In the genomic region with DNA sequence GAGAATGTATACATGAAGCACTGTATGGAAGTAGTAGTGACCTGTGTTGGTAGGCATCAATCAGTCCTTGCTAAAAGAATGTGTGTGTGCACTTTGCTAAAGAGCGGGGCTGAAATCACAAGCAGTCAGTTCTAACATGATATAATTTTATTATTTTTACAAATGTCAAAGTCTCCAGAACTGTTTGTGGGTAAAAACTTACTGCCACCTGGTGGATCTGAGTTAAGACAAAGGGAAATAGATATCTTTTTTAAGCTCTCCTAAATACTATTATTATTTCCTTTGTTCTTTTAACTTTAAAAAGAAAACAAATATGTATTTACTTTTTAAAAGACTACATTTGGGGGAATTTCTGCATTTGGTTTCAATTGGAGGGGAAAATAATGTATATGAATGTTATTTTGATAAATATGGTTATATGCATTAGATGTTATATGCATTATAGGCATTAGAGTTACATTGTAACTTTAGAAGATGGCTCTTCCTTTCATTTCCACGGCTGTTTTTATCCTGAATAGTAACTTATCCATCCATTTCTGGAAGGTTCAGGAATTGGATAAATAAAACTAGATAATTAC, we compare ENCODE assay signal across 1 cellular context.
TF ChIP-seq lines count a peak whose summit lies in the region.

No MANE protein-coding gene starts in this region.

TF ChIP-seq in K562, 482 proteins besides CTCF, POLR2A, EP300 and RAD21:
- TF ChIP-seq GTF2E2 (tag; IDR thresholded peaks at IDR 0.05): no peak
- no peak for TF ChIP-seq TEAD2 (tag; IDR thresholded peaks at IDR 0.05)
- TF ChIP-seq, protein P1, sequence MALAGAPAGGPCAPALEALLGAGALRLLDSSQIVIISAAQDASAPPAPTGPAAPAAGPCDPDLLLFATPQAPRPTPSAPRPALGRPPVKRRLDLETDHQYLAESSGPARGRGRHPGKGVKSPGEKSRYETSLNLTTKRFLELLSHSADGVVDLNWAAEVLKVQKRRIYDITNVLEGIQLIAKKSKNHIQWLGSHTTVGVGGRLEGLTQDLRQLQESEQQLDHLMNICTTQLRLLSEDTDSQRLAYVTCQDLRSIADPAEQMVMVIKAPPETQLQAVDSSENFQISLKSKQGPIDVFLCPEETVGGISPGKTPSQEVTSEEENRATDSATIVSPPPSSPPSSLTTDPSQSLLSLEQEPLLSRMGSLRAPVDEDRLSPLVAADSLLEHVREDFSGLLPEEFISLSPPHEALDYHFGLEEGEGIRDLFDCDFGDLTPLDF (CRISPR knock-in tag; IDR thresholded peaks at IDR 0.05): no peak
